12 cellular contexts compared by ENCODE assay signal in genomic region chr20:33846291-33846916, GRCh38. TPM values are rescaled to one million over a fixed set of nuclear protein-coding genes. Genes with fewer than 3 reads are reported as not detected.
DNase-seq lines count a peak whose midpoint lies in the region; ATAC-seq and TF ChIP-seq lines count a peak whose summit lies in the region.
"Had no signal": no experiment of that assay in that cellular context is flagged by ENCODE, and none has a peak within 500 bp of the region (broad histone marks: within the 10 kb centered on the region; RNA-seq: fewer than 3 reads in every experiment).

No MANE protein-coding gene starts in this region.

- H3K27ac ChIP-seq in OCI-LY3 (ENCODE audit: low read length) (no peak overlapping the region), trophoblast cell (ENCODE audit: low read depth, low read length) (no peak overlapping the region)
- H3K27ac ChIP-seq: parathyroid adenoma had no signal

- peak overlapping the region; percentile 33 for H3K18ac ChIP-seq in trophoblast cell (ENCODE audit: low read length)

- H3K79me1 ChIP-seq in trophoblast cell (ENCODE audit: low read length): no peaks in the 10 kb centered on the region

- H3K23ac ChIP-seq in trophoblast cell (ENCODE audit: low read length): no peak overlapping the region

- H2BK5ac ChIP-seq in trophoblast cell (ENCODE audit: low read depth, low read length, poor library complexity): no peak overlapping the region

- no peak overlapping the region for H2AFZ ChIP-seq in OCI-LY3 (ENCODE audit: low read depth, low read length)
- no peak overlapping the region for H2AFZ ChIP-seq in trophoblast cell (ENCODE audit: insufficient read depth, low read length, poor library complexity)
- H2AFZ ChIP-seq: parathyroid adenoma had no signal

- no peak overlapping the region for H4K12ac ChIP-seq in trophoblast cell (ENCODE audit: low read depth, low read length)

- H2BK120ac ChIP-seq in trophoblast cell (ENCODE audit: insufficient read depth, low read length, poor library complexity): no peak overlapping the region

- H3K4me3 ChIP-seq in OCI-LY3 (ENCODE audit: low read length) (no peak overlapping the region; the same call in 1 of the 2 replicates), trophoblast cell (ENCODE audit: low read depth, low read length) (no peak overlapping the region)

- H3K4ac ChIP-seq in trophoblast cell (ENCODE audit: low read depth, low read length): peak overlapping the region; percentile 0

- H3K9ac ChIP-seq in OCI-LY3 (ENCODE audit: low read length) (no peak overlapping the region), trophoblast cell (ENCODE audit: low read length) (no peak overlapping the region)
- H3K9ac ChIP-seq: parathyroid adenoma had no signal

- WGBS in trophoblast cell (ENCODE audit: extremely low coverage, insufficient coverage, insufficient read length): no CpG with 5 or more reads among the region's 6 CpGs

- H4K20me1 ChIP-seq in OCI-LY3 (ENCODE audit: insufficient read depth, low read length): peaks cover 24% of the 10 kb centered on the region

- no peaks in the 10 kb centered on the region for H3K27me3 ChIP-seq in OCI-LY3 (ENCODE audit: low read depth, low read length)
- no peaks in the 10 kb centered on the region for H3K27me3 ChIP-seq in trophoblast cell (ENCODE audit: insufficient read depth, low read length)

- DNase-seq in DMS79 (lab: John Stamatoyannopoulos, UW) (peak; percentile 75), epidermal melanocyte (ENCODE audit: insufficient read length, low spot score) (peak; percentile 85), trophoblast cell (no peak), occipital lobe (lab: John Stamatoyannopoulos, UW) (no peak), GM19240 (ENCODE audit: insufficient read length, low spot score) (no peak)
- DNase-seq: activated gamma-delta T cell treated with Interleukin-2 at 50 U/mL for 16 hours, islet precursor cell, NCI-H1092 treated with DMSO at 0.1 percent for 48 hours had no signal

- no peak overlapping the region for H2BK12ac ChIP-seq in trophoblast cell (ENCODE audit: low read length)

- H3K4me1 ChIP-seq in OCI-LY3 (ENCODE audit: low read length) (peaks cover 63% of the 10 kb centered on the region), trophoblast cell (ENCODE audit: control insufficient read depth in 1 of 2, insufficient read depth in 2 of 2, low read length in 2 of 2) (peaks cover 11 to 21% of the 10 kb centered on the region in 2 experiments)

- H4K91ac ChIP-seq in trophoblast cell (ENCODE audit: low read depth, low read length): no peak overlapping the region

- no peak overlapping the region for H3K14ac ChIP-seq in trophoblast cell (ENCODE audit: low read length)

- H3K4me2 ChIP-seq in OCI-LY3 (ENCODE audit: low read length): peak overlapping the region; percentile 33; the same call in 1 of the 2 replicates
- no peak overlapping the region for H3K4me2 ChIP-seq in trophoblast cell (ENCODE audit: low read length)

- no peak for TF ChIP-seq CTCF in OCI-LY3 (IDR thresholded peaks at IDR 0.05; ENCODE audit: low read depth, low read length)

- H3K36me3 ChIP-seq in OCI-LY3 (replicated peaks; ENCODE audit: low read depth, low read length): peaks cover 25% of the 10 kb centered on the region
- H3K36me3 ChIP-seq in trophoblast cell (ENCODE audit: control insufficient read depth in 1 of 2, insufficient read depth in 2 of 2, low read length in 2 of 2): peaks cover 12 to 19% of the 10 kb centered on the region in 2 experiments

- H4K8ac ChIP-seq in trophoblast cell (ENCODE audit: low read depth, low read length): no peak overlapping the region

- no peak overlapping the region for H2AK5ac ChIP-seq in trophoblast cell (ENCODE audit: low read length)

- ATAC-seq in GM19351 (IDR thresholded peaks at IDR 0.05; ENCODE audit: unreplicated experiment) (no peak), HG03097 (IDR thresholded peaks at IDR 0.05; ENCODE audit: low FRiP score, unreplicated experiment) (no peak)

- H3K79me2 ChIP-seq in OCI-LY3 (ENCODE audit: low read length) (peaks cover 77% of the 10 kb centered on the region), trophoblast cell (ENCODE audit: control insufficient read depth, insufficient read depth, low read length, poor library complexity) (peaks cover 5% of the 10 kb centered on the region)

- no peaks in the 10 kb centered on the region for H3K9me3 ChIP-seq in OCI-LY3 (ENCODE audit: insufficient read depth, low read length)
- no peaks in the 10 kb centered on the region for H3K9me3 ChIP-seq in trophoblast cell (ENCODE audit: insufficient read depth, low read depth, low read length)

RNA-seq across cellular contexts. Expression of gene CHMP4B, which starts 35.3 kb away (rescaled TPM):
- 95.8 and 99.2 TPM in 2 replicates for polyA plus RNA-seq in trophoblast cell (2013)
- 26.4 TPM for total RNA-seq in occipital lobe

Comparison
In these comparisons a context has a peak if more than half of its experiments do, and no peak if none do; other contexts are left out.
1. DNase-seq: peak in DMS79 (single experiment) and epidermal melanocyte (single experiment); none in trophoblast cell (0 of 2), occipital lobe (single experiment) and GM19240 (single experiment).